ENCODE assay signal across 17 cellular contexts in genomic region chr14:37047226-37047625, GRCh38.
DNase-seq lines count a peak whose midpoint lies in the region; ATAC-seq, FAIRE-seq and TF ChIP-seq lines count a peak whose summit lies in the region.
"Had no signal": no experiment of that assay in that cellular context is flagged by ENCODE, and none has a peak within 500 bp of the region (broad histone marks: within the 10 kb centered on the region; RNA-seq: fewer than 3 reads in every experiment).

No MANE protein-coding gene starts in this region.

- intact Hi-C loops in endothelial cell of umbilical vein (cut with micrococcal nuclease) (loop anchor here (1.0 to 5.0 kb wide), 3 partner anchors 12 to 385 kb away; partner anchors contain the start of genes MIPOL1 and PAX9), testis (cut with DNase I; ENCODE audit: low total_unique reads) (no loop called here), psoas muscle (cut with DNase I) (no loop called here)

- POLR2A ChIA-PET in endothelial cell of umbilical vein (lab: Charles Lee), result no interaction called here

- dilution Hi-C loops in endothelial cell of umbilical vein (cut with MboI; ENCODE audit: extremely low pct_ligation_motif_present, low sequenced_read_pairs), result no loop called here

- H3K9me3 Mint-ChIP-seq in GM23338, result no peaks in the 10 kb centered on the region

- H3K79me2 ChIP-seq in GM23338 (replicated peaks; ENCODE audit: insufficient read depth), result no peaks in the 10 kb centered on the region; the same call in 1 of the 2 replicates
- no peaks in the 10 kb centered on the region for H3K79me2 ChIP-seq in endothelial cell of umbilical vein (ENCODE audit: control insufficient read depth, insufficient read depth, low read length)

- H3K27ac ChIP-seq in GM23338 (ENCODE audit: low read depth) (no peak overlapping the region), endothelial cell of umbilical vein (ENCODE audit: insufficient read depth, low read depth, low read length) (peak overlapping the region; percentile 77), testis (peak overlapping the region; percentile 8 to 50), psoas muscle (no peak overlapping the region)
- H3K27ac ChIP-seq: A549, BLaER1 had no signal

- H3K36me3 ChIP-seq in GM23338 (ENCODE audit: insufficient read depth), result no peaks in the 10 kb centered on the region
- H3K36me3 ChIP-seq in adipocyte (ENCODE audit: control insufficient read depth, insufficient read depth, low read length, severe bottlenecking), result no peaks in the 10 kb centered on the region
- H3K36me3 ChIP-seq in endothelial cell of umbilical vein (ENCODE audit: control insufficient read depth in 2 of 2, extremely low read depth in 1 of 2, insufficient read depth in 2 of 2, low read length in 2 of 2), result no peaks in the 10 kb centered on the region
- H3K36me3 ChIP-seq in testis (ENCODE audit: low read depth, missing control alignments), result no peaks in the 10 kb centered on the region
- no peaks in the 10 kb centered on the region for H3K36me3 ChIP-seq in psoas muscle (ENCODE audit: insufficient read depth in 1 of 2, low read depth in 1 of 2)
- H3K36me3 ChIP-seq: BLaER1, HAP-1 had no signal

- TF ChIP-seq CTCF in GM23338 (conservative IDR thresholded peaks at IDR 0.05; ENCODE audit: low read depth in 2 of 2) (no peak), endothelial cell of umbilical vein (IDR thresholded peaks at IDR 0.05; ENCODE audit: extremely low read depth in 1 of 2, insufficient read depth in 1 of 2, low read depth in 1 of 2, low read length in 2 of 2) (no peak), testis (IDR thresholded peaks at IDR 0.05) (no peak), psoas muscle (IDR thresholded peaks at IDR 0.05) (no peak)

- H3K4me1 Mint-ChIP-seq in GM23338, result peaks cover 11% of the 10 kb centered on the region
- H3K4me1 Mint-ChIP-seq: CD8-positive, alpha-beta memory T cell had no signal

- no peak overlapping the region for H3K4me3 ChIP-seq in GM23338
- no peak overlapping the region for H3K4me3 ChIP-seq in adipocyte (ENCODE audit: low read length)
- no peak overlapping the region for H3K4me3 ChIP-seq in endothelial cell of umbilical vein (replicated peaks in 1 of 3; ENCODE audit: insufficient read depth in 1 of 3, low read depth in 1 of 3, low read length in 3 of 3)
- H3K4me3 ChIP-seq in testis, result no peak overlapping the region
- no peak overlapping the region for H3K4me3 ChIP-seq in psoas muscle
- H3K4me3 ChIP-seq: A549, BLaER1, HAP-1 had no signal

- H3K27me3 ChIP-seq in GM23338 (ENCODE audit: insufficient read depth) (no peaks in the 10 kb centered on the region), adipocyte (replicated peaks; ENCODE audit: control insufficient read depth, insufficient read depth, low read length) (no peaks in the 10 kb centered on the region), endothelial cell of umbilical vein (ENCODE audit: control insufficient read depth in 2 of 2, insufficient read depth in 2 of 2, low read length in 2 of 2) (no peaks in the 10 kb centered on the region), testis (no peaks in the 10 kb centered on the region), psoas muscle (ENCODE audit: insufficient read depth in 3 of 3, low read length in 2 of 3) (no peaks in the 10 kb centered on the region)
- H3K27me3 ChIP-seq: BLaER1 had no signal

- no peaks in the 10 kb centered on the region for H3K9me2 ChIP-seq in GM23338 (ENCODE audit: insufficient read depth)

- H3K27ac Mint-ChIP-seq in GM23338, result peak overlapping the region; percentile 19; the same call in 1 of the 2 replicates
- H3K27ac Mint-ChIP-seq: CD8-positive, alpha-beta memory T cell had no signal

- H3K36me3 Mint-ChIP-seq in GM23338 (ENCODE audit: low read depth), result no peaks in the 10 kb centered on the region
- H3K36me3 Mint-ChIP-seq: CD8-positive, alpha-beta memory T cell had no signal

- TF ChIP-seq POLR2A in endothelial cell of umbilical vein (IDR thresholded peaks at IDR 0.05; ENCODE audit: low read depth, low read length) (no peak), testis (IDR thresholded peaks at IDR 0.05) (no peak)

- no peaks in the 10 kb centered on the region for H3F3A ChIP-seq in GM23338 (replicated peaks; ENCODE audit: low read depth)

- H3K4me1 ChIP-seq in GM23338 (ENCODE audit: insufficient read depth) (peaks cover 4% of the 10 kb centered on the region; the same call in 1 of the 2 replicates), adipocyte (ENCODE audit: control insufficient read depth, insufficient read depth, low read length) (peaks cover 5% of the 10 kb centered on the region), endothelial cell of umbilical vein (ENCODE audit: control insufficient read depth, extremely low read depth, insufficient read depth, low read length) (peaks cover 39% of the 10 kb centered on the region), testis (peaks cover 12% of the 10 kb centered on the region), psoas muscle (no peaks in the 10 kb centered on the region)
- H3K4me1 ChIP-seq: BLaER1, Caco-2, HAP-1 had no signal

- no peak for ATAC-seq in GM23338
- ATAC-seq in SK-N-SH treated with all-trans-retinoic acid at 6 μM for 48 hours, result no peak
- ATAC-seq in HG03025 (IDR thresholded peaks at IDR 0.05; ENCODE audit: low FRiP score, unreplicated experiment), result no peak
- ATAC-seq in psoas muscle, result no peak
- ATAC-seq: A549 had no signal

- H2AFZ ChIP-seq in GM23338 (no peak overlapping the region), endothelial cell of umbilical vein (ENCODE audit: low read depth, low read length) (peak overlapping the region; percentile 71)

- CTCF ChIA-PET in endothelial cell of umbilical vein (lab: Charles Lee), result interaction anchor here (1.9 kb wide), 1 partner anchor 70 kb away, joined by 6 read pairs; no protein-coding TSS in a partner anchor

- no peaks in the 10 kb centered on the region for H3K27me3 Mint-ChIP-seq in GM23338 (ENCODE audit: insufficient read depth, low read depth, poor library complexity)
- H3K27me3 Mint-ChIP-seq: CD8-positive, alpha-beta memory T cell had no signal

- H3K4me2 ChIP-seq in GM23338, result no peak overlapping the region
- H3K4me2 ChIP-seq in endothelial cell of umbilical vein (ENCODE audit: insufficient read depth, low read length), result peak overlapping the region; percentile 83
- H3K4me2 ChIP-seq: A549, BLaER1 had no signal

- no peaks in the 10 kb centered on the region for H4K20me1 ChIP-seq in GM23338 (replicated peaks; ENCODE audit: insufficient read depth)
- no peaks in the 10 kb centered on the region for H4K20me1 ChIP-seq in endothelial cell of umbilical vein (replicated peaks; ENCODE audit: control insufficient read depth, extremely low read depth, insufficient read depth, low read length)
- H4K20me1 ChIP-seq: BLaER1 had no signal

- DNase-seq in GM23338 (ENCODE audit: low spot score), result no peak
- DNase-seq in adipocyte (ENCODE audit: low read depth), result peak; percentile 43
- DNase-seq in endothelial cell of umbilical vein (ENCODE audit: low read depth, low spot score), result peak; percentile 91
- DNase-seq in testis, result no peak
- no peak for DNase-seq in psoas muscle
- DNase-seq: Caco-2; CD8-positive, alpha-beta memory T cell; DND-41; GF-D8; KG1 had no signal

- no peak overlapping the region for H3K4me3 Mint-ChIP-seq in GM23338
- H3K4me3 Mint-ChIP-seq: CD8-positive, alpha-beta memory T cell had no signal

- FAIRE-seq in endothelial cell of umbilical vein (lab: Jason Lieb, UNC), result peak; percentile 62
- FAIRE-seq: A549, GM18507, H1 had no signal

- no peak overlapping the region for H3K9ac ChIP-seq in adipocyte (ENCODE audit: low read length)
- H3K9ac ChIP-seq in endothelial cell of umbilical vein (replicated peaks; ENCODE audit: extremely low read depth, insufficient read depth, low read length), result no peak overlapping the region
- H3K9ac ChIP-seq: BLaER1 had no signal

- H3K9me1 ChIP-seq in endothelial cell of umbilical vein (replicated peaks; ENCODE audit: control insufficient read depth, extremely low read depth, insufficient read depth, low read length), result no peaks in the 10 kb centered on the region

- WGBS in testis, 2 donors, result 72 to 81% methylated on average over 4 of the region's 4 CpGs
- WGBS in psoas muscle, 3 donors, result 81 to 91% (median 89%) methylated on average over 4 of the region's 4 CpGs

- no TSS peak for BruUV-seq in endothelial cell of umbilical vein (replicated peaks; lab: Mats Ljungman, UMichigan)

- H3K9me3 ChIP-seq in adipocyte (ENCODE audit: control insufficient read depth, low read length) (no peaks in the 10 kb centered on the region), endothelial cell of umbilical vein (replicated peaks; ENCODE audit: control insufficient read depth, insufficient read depth, low read length) (no peaks in the 10 kb centered on the region), testis (no peaks in the 10 kb centered on the region), psoas muscle (no peaks in the 10 kb centered on the region)
- H3K9me3 ChIP-seq: A549, BLaER1, Caco-2, HAP-1 had no signal

TF ChIP-seq in GM23338, 12 proteins besides CTCF, POLR2A, EP300 and RAD21 (continues in another document):
- TF ChIP-seq CREB1 (CRISPR knock-in tag; IDR thresholded peaks at IDR 0.05; ENCODE audit: low read depth) (no peak), EZH2phosphoT487 (IDR thresholded peaks at IDR 0.05; ENCODE audit: unreplicated experiment) (no peak), ZNF114 (CRISPR knock-in tag; IDR thresholded peaks at IDR 0.05) (no peak)

TF ChIP-seq in endothelial cell of umbilical vein, 7 proteins besides CTCF, POLR2A, EP300 and RAD21:
- TF ChIP-seq GATA2 (IDR thresholded peaks at IDR 0.05; ENCODE audit: insufficient read depth, insufficient read length, low read depth, low read length) (peak; percentile 93), POLR2AphosphoS5 (IDR thresholded peaks at IDR 0.05; ENCODE audit: insufficient read depth, low read depth, low read length) (peak; percentile 58), MAX (IDR thresholded peaks at IDR 0.05; ENCODE audit: insufficient read depth, insufficient read length) (no peak)
TF ChIP-seq in endothelial cell of umbilical vein: peak in this region for 2.

TF ChIP-seq in SK-N-SH treated with all-trans-retinoic acid at 6 μM for 48 hours, 23 proteins besides CTCF, POLR2A, EP300 and RAD21:
- no peak for TF ChIP-seq ZNF8 (CRISPR knock-in tag; IDR thresholded peaks at IDR 0.05)
- TF ChIP-seq CREB5 (CRISPR knock-in tag; IDR thresholded peaks at IDR 0.05; ENCODE audit: low read depth), result no peak
- TF ChIP-seq RARB (CRISPR knock-in tag; IDR thresholded peaks at IDR 0.05), result no peak
- no peak for TF ChIP-seq SNAI2 (CRISPR knock-in tag; IDR thresholded peaks at IDR 0.05)
- TF ChIP-seq ZNF70 (CRISPR knock-in tag; IDR thresholded peaks at IDR 0.05), result no peak
- no peak for TF ChIP-seq OSR1 (CRISPR knock-in tag; IDR thresholded peaks at IDR 0.05)

Comparison
In these comparisons a context has a peak if more than half of its experiments do, and no peak if none do; other contexts are left out.
1. DNase-seq: peak in adipocyte (single experiment) and endothelial cell of umbilical vein (single experiment); none in GM23338 (single experiment), testis (single experiment) and psoas muscle (0 of 2).
2. H3K27ac ChIP-seq: peak in endothelial cell of umbilical vein (single experiment) and testis (2 of 2); none in GM23338 (single experiment) and psoas muscle (single experiment).